Comparison of ENCODE assay signal across 2 cellular contexts in genomic region chr5:119750887-119751733, GRCh38.
TF ChIP-seq lines count a peak whose summit lies in the region.

No MANE protein-coding gene starts in this region.

TF ChIP-seq in K562, 482 proteins besides CTCF, POLR2A, EP300 and RAD21 (continued from another document and continues in another):
- TF ChIP-seq DACH1 (IDR thresholded peaks at IDR 0.05; ENCODE audit: partially characterized antibody) (no peak), ILK (tag; IDR thresholded peaks at IDR 0.05; ENCODE audit: borderline replicate concordance, low read depth) (no peak), ZNF551 (CRISPR knock-in tag; IDR thresholded peaks at IDR 0.05) (no peak), ARID1B (IDR thresholded peaks at IDR 0.05) (0 out of 2 replicates have a peak, but pooled peaks have one; percentile 8), SOX6 (IDR thresholded peaks at IDR 0.05) (no peak), ZMIZ1 (IDR thresholded peaks at IDR 0.05; ENCODE audit: low read depth in 2 of 2, low read length in 2 of 2) (no peak), TCFL5 (CRISPR knock-in tag; conservative IDR thresholded peaks at IDR 0.05) (no peak), SUPT5H (IDR thresholded peaks at IDR 0.05) (no peak), FOXA3 (CRISPR knock-in tag; conservative IDR thresholded peaks at IDR 0.05 in 1 of 2, IDR thresholded peaks at IDR 0.05 in 1 of 2) (no peak), ZKSCAN3 (CRISPR knock-in tag; IDR thresholded peaks at IDR 0.05) (no peak), TSHZ1 (CRISPR knock-in tag; IDR thresholded peaks at IDR 0.05) (no peak), C11orf30 (IDR thresholded peaks at IDR 0.05; ENCODE audit: low read depth) (peak; percentile 98), HNRNPL (IDR thresholded peaks at IDR 0.05; ENCODE audit: low read depth, low read length) (no peak), SMARCB1 (IDR thresholded peaks at IDR 0.05; ENCODE audit: insufficient read length, low read depth) (no peak), CREB1 (IDR thresholded peaks at IDR 0.05) (no peak), CREB1 (CRISPR knock-in tag; IDR thresholded peaks at IDR 0.05) (no peak), HMBOX1 (IDR thresholded peaks at IDR 0.05) (peak; percentile 42; the same call in 1 of the 2 replicates), FOXK2 (conservative IDR thresholded peaks at IDR 0.05 in 1 of 2, IDR thresholded peaks at IDR 0.05 in 1 of 2; ENCODE audit: low read depth in 2 of 2) (no peak), ASH1L (IDR thresholded peaks at IDR 0.05; ENCODE audit: borderline replicate concordance, low read depth, partially characterized antibody) (no peak), HIVEP1 (CRISPR knock-in tag; IDR thresholded peaks at IDR 0.05) (no peak), RBM15 (IDR thresholded peaks at IDR 0.05; ENCODE audit: insufficient read depth, low read length) (no peak), ZC3H11A (IDR thresholded peaks at IDR 0.05; ENCODE audit: low read depth, low read length) (no peak), RBM14 (IDR thresholded peaks at IDR 0.05; ENCODE audit: borderline replicate concordance, insufficient read depth, low read depth, low read length) (no peak)

TF ChIP-seq in SK-N-SH treated with all-trans-retinoic acid at 6 μM for 48 hours, 23 proteins besides CTCF, POLR2A, EP300 and RAD21 (continued from another document):
- TF ChIP-seq CSRNP3 (CRISPR knock-in tag; IDR thresholded peaks at IDR 0.05), result no peak
- TF ChIP-seq RARB (CRISPR knock-in tag; IDR thresholded peaks at IDR 0.05), result no peak
- TF ChIP-seq GLIS3 (CRISPR knock-in tag; IDR thresholded peaks at IDR 0.05), result no peak
- no peak for TF ChIP-seq ZFP30 (CRISPR knock-in tag; IDR thresholded peaks at IDR 0.05)
- no peak for TF ChIP-seq SNAI2 (CRISPR knock-in tag; IDR thresholded peaks at IDR 0.05)
- TF ChIP-seq PATZ1 (CRISPR knock-in tag; IDR thresholded peaks at IDR 0.05; ENCODE audit: borderline replicate concordance), result no peak
- TF ChIP-seq ESRRG (CRISPR knock-in tag; IDR thresholded peaks at IDR 0.05), result no peak
- TF ChIP-seq CREB5 (CRISPR knock-in tag; IDR thresholded peaks at IDR 0.05; ENCODE audit: low read depth), result no peak
